ENCODE assay signal across 8 cellular contexts in genomic region chr1:150764617-150765090, GRCh38. TPM values are rescaled to one million over a fixed set of nuclear protein-coding genes. Genes with fewer than 3 reads are reported as not detected.
DNase-seq lines count a peak whose midpoint lies in the region; ATAC-seq and TF ChIP-seq lines count a peak whose summit lies in the region.

No MANE protein-coding gene starts in this region.

- H3K36me3 ChIP-seq in BLaER1 = peaks cover 13% of the 10 kb centered on the region
- no peaks in the 10 kb centered on the region for H3K36me3 ChIP-seq in brain microvascular endothelial cell (replicated peaks)

- peak; percentile 34 for DNase-seq in HT1080 (ENCODE audit: low read depth)
- DNase-seq in brain microvascular endothelial cell = peak; percentile 23
- DNase-seq in myocyte (ENCODE audit: low read depth) = peak; percentile 40
- DNase-seq in SHP77 treated with DMSO at 0.1 percent for 48 hours (lab: John Stamatoyannopoulos, UW) = no peak
- no peak for DNase-seq in epidermal melanocyte (ENCODE audit: insufficient read length, low spot score)
- no peak for DNase-seq in GM20000 (ENCODE audit: low spot score)

- peak overlapping the region; percentile 82; the same call in 1 of the 2 replicates for H3K27ac ChIP-seq in BLaER1
- H3K27ac ChIP-seq in brain microvascular endothelial cell = peak overlapping the region; percentile 22

- TF ChIP-seq CTCF in brain microvascular endothelial cell (IDR thresholded peaks at IDR 0.05; ENCODE audit: low read depth, low read length, missing control alignments) (no peak), GM20000 (IDR thresholded peaks at IDR 0.05; ENCODE audit: extremely low read depth, missing control alignments) (no peak)

- H3K4me3 ChIP-seq in BLaER1 (peak overlapping the region; percentile 63), brain microvascular endothelial cell (ENCODE audit: low read depth, low read length) (no peak overlapping the region)

- H3K27me3 ChIP-seq in BLaER1 (no peaks in the 10 kb centered on the region), brain microvascular endothelial cell (replicated peaks) (no peaks in the 10 kb centered on the region)

- peaks cover 19% of the 10 kb centered on the region for H3K9me3 ChIP-seq in BLaER1

- in situ Hi-C loops in brain microvascular endothelial cell (cut with HindIII; ENCODE audit: low pct_ligation_motif_present, low sequenced_read_pairs) = no loop called here

- H3K4me1 ChIP-seq in BLaER1 = peaks cover 20% of the 10 kb centered on the region

- peak overlapping the region; percentile 76; the same call in 1 of the 2 replicates for H3K9ac ChIP-seq in BLaER1

- H4K20me1 ChIP-seq in BLaER1 = no peaks in the 10 kb centered on the region

- ATAC-seq in HG03025 (IDR thresholded peaks at IDR 0.05; ENCODE audit: low FRiP score, unreplicated experiment) = no peak

- H3K4me2 ChIP-seq in BLaER1 = peak overlapping the region; percentile 71

RNA-seq across cellular contexts. Expression of gene CTSS, which starts 0.9 kb away (rescaled TPM):
- 1.2 and 2.6 TPM in 2 replicates for total RNA-seq in HT1080 (2014; rRNA removed; shearing (Covaris generic))
- polyA plus RNA-seq in HT1080 (2015; cell fraction: cytosol; rRNA removed) = 0.19 and 0.27 TPM in 2 replicates
- 0.16 and 0.29 TPM in 2 replicates for polyA plus RNA-seq in HT1080 (2015; cell fraction: nucleus; rRNA removed)
- total RNA-seq in myocyte = 2.6 and 3.8 TPM in 2 replicates
- polyA plus RNA-seq in myocyte (2012) = 1.0 TPM

RNA-seq across cellular contexts. Expression of gene CTSK, which starts 43.4 kb away (rescaled TPM):
- 0.56 and 0.77 TPM in 2 replicates for total RNA-seq in HT1080 (2014; rRNA removed; shearing (Covaris generic))
- polyA plus RNA-seq in HT1080 (2015; cell fraction: cytosol; rRNA removed) = 0.14 and 0.32 TPM in 2 replicates
- 3.6 and 4.8 TPM in 2 replicates for polyA plus RNA-seq in HT1080 (2015; cell fraction: nucleus; rRNA removed)
- total RNA-seq in myocyte = 2.6 and 3.0 TPM in 2 replicates
- polyA plus RNA-seq in myocyte (2012) = 6.7 TPM

RNA-seq across cellular contexts. Expression of gene HORMAD1, which starts 44.0 kb away (rescaled TPM):
- total RNA-seq in HT1080 (2014; rRNA removed; shearing (Covaris generic)) = not detected in 2 replicates
- polyA plus RNA-seq in HT1080 (2015; cell fraction: cytosol; rRNA removed) = 0.03 TPM in 1 of 2 replicates, not detected in the other
- polyA plus RNA-seq in HT1080 (2015; cell fraction: nucleus; rRNA removed) = 0.26 TPM in 1 of 2 replicates, not detected in the other
- total RNA-seq in myocyte = not detected in 2 replicates
- not detected for polyA plus RNA-seq in myocyte (2012)

Comparison
In these comparisons a context has a peak if more than half of its experiments do, and no peak if none do; other contexts are left out.
1. DNase-seq: peak in HT1080 (single experiment), brain microvascular endothelial cell (single experiment) and myocyte (single experiment); none in SHP77 treated with DMSO at 0.1 percent for 48 hours (single experiment), epidermal melanocyte (single experiment) and GM20000 (single experiment).